ENCODE assay signal across 26 cellular contexts in genomic region chr15:64373360-64373759, GRCh38. TPM values are rescaled to one million over a fixed set of nuclear protein-coding genes. Genes with fewer than 3 reads are reported as not detected.
A peak's percentile ranks its signal among the peaks of the same experiment; 100 is the strongest.
DNase-seq lines count a peak whose midpoint lies in the region; ATAC-seq and TF ChIP-seq lines count a peak whose summit lies in the region.
"Had no signal": no experiment of that assay in that cellular context is flagged by ENCODE, and none has a peak within 500 bp of the region (broad histone marks: within the 10 kb centered on the region; RNA-seq: fewer than 3 reads in every experiment).

No MANE protein-coding gene starts in this region.

- H3K36me3 Mint-ChIP-seq in activated CD4-positive, alpha-beta T cell treated with anti-CD3 and anti-CD28 coated beads, Interleukin-2, amount 10 ng/mL, durations not matched to agents 24 days and 14 days (ENCODE audit: low read depth), result peaks cover 23% of the 10 kb centered on the region
- no peaks in the 10 kb centered on the region for H3K36me3 Mint-ChIP-seq in T-cell
- no peaks in the 10 kb centered on the region for H3K36me3 Mint-ChIP-seq in naive thymus-derived CD8-positive, alpha-beta T cell

- intact Hi-C loops in activated CD4-positive, alpha-beta T cell treated with anti-CD3 and anti-CD28 coated beads, Interleukin-2, amount 10 ng/mL, durations not matched to agents 24 days and 14 days (cut with micrococcal nuclease), result no loop called here

- peak overlapping the region; percentile 25 for H3K4me3 Mint-ChIP-seq in activated CD4-positive, alpha-beta T cell treated with anti-CD3 and anti-CD28 coated beads, Interleukin-2, amount 10 ng/mL, durations not matched to agents 24 days and 14 days
- peak overlapping the region in 2 of 3 donors; percentile 56 to 64 for H3K4me3 Mint-ChIP-seq in T-cell
- peak overlapping the region; percentile 42 to 82 (median 72) for H3K4me3 Mint-ChIP-seq in naive thymus-derived CD8-positive, alpha-beta T cell
- H3K4me3 Mint-ChIP-seq: H9, mesothelial cell of epicardium had no signal

- no peaks in the 10 kb centered on the region for H3K27me3 Mint-ChIP-seq in activated CD4-positive, alpha-beta T cell treated with anti-CD3 and anti-CD28 coated beads, Interleukin-2, amount 10 ng/mL, durations not matched to agents 24 days and 14 days
- H3K27me3 Mint-ChIP-seq in T-cell, result no peaks in the 10 kb centered on the region
- no peaks in the 10 kb centered on the region for H3K27me3 Mint-ChIP-seq in naive thymus-derived CD8-positive, alpha-beta T cell

- H3K27ac Mint-ChIP-seq in activated CD4-positive, alpha-beta T cell treated with anti-CD3 and anti-CD28 coated beads, Interleukin-2, amount 10 ng/mL, durations not matched to agents 24 days and 14 days, result peak overlapping the region; percentile 26
- peak overlapping the region in 1 of 2 donors; percentile 10 for H3K27ac Mint-ChIP-seq in T-cell
- peak overlapping the region in 6 of 10 donors; percentile 22 to 69 (median 60) for H3K27ac Mint-ChIP-seq in naive thymus-derived CD8-positive, alpha-beta T cell
- H3K27ac Mint-ChIP-seq: H9, mesothelial cell of epicardium had no signal

- TF ChIP-seq CTCF in GM06990 (IDR thresholded peaks at IDR 0.05; ENCODE audit: insufficient read depth, low read length, poor library complexity, severe bottlenecking), result no peak

- H3K36me3 ChIP-seq in GM06990 (ENCODE audit: control insufficient read depth, insufficient read depth, low read length), result peaks cover 5% of the 10 kb centered on the region
- H3K36me3 ChIP-seq: left ventricle myocardium inferior, upper lobe of left lung had no signal

- no peaks in the 10 kb centered on the region for H3K9me3 Mint-ChIP-seq in activated CD4-positive, alpha-beta T cell treated with anti-CD3 and anti-CD28 coated beads, Interleukin-2, amount 10 ng/mL, durations not matched to agents 24 days and 14 days
- no peaks in the 10 kb centered on the region for H3K9me3 Mint-ChIP-seq in T-cell
- no peaks in the 10 kb centered on the region for H3K9me3 Mint-ChIP-seq in naive thymus-derived CD8-positive, alpha-beta T cell
- H3K9me3 Mint-ChIP-seq: H9, mesothelial cell of epicardium had no signal

- H3K4me1 Mint-ChIP-seq in activated CD4-positive, alpha-beta T cell treated with anti-CD3 and anti-CD28 coated beads, Interleukin-2, amount 10 ng/mL, durations not matched to agents 24 days and 14 days, result peaks cover 3% of the 10 kb centered on the region
- peaks cover 0 to 8% (median 3%) of the 10 kb centered on the region in 3 donors for H3K4me1 Mint-ChIP-seq in T-cell
- H3K4me1 Mint-ChIP-seq in naive thymus-derived CD8-positive, alpha-beta T cell, result peaks cover 0 to 4% (median 0%) of the 10 kb centered on the region in 4 donors
- H3K4me1 Mint-ChIP-seq: H9, mesothelial cell of epicardium had no signal

- ATAC-seq in T-cell (replicated peaks in 1 of 4) (peak in 1 of 4 experiments; percentile 15), GM21390 (IDR thresholded peaks at IDR 0.05; ENCODE audit: unreplicated experiment) (no peak), HG02870 (IDR thresholded peaks at IDR 0.05; ENCODE audit: unreplicated experiment) (no peak)
- ATAC-seq in naive thymus-derived CD8-positive, alpha-beta T cell, result peak; percentile 32 to 39
- ATAC-seq: K562, PC-3, sciatic nerve had no signal

- POLR2A ChIA-PET in T-cell (lab: Charles Lee), result interaction anchor here in 1 of 2 donors (0.6 kb wide), 1 partner anchor 20 kb away, joined by 9 read pairs; no protein-coding TSS in a partner anchor
- POLR2A ChIA-PET in naive thymus-derived CD8-positive, alpha-beta T cell (lab: Charles Lee), result interaction anchor here (0.6 kb wide), 1 partner anchor 11 kb away, joined by 3 read pairs; no protein-coding TSS in a partner anchor

- no peak for DNase-seq in activated CD4-positive, alpha-beta T cell treated with anti-CD3 and anti-CD28 coated beads, Interleukin-2, amount 10 ng/mL, durations not matched to agents 24 days and 14 days
- DNase-seq in activated CD4-positive, alpha-beta T cell treated with anti-CD3 and anti-CD28 coated beads, Interleukin-2, amount 50 U/mL, for 48 hours, result no peak
- DNase-seq in GM06990 (ENCODE audit: extremely low read depth, insufficient read length) (peak; percentile 12), T-cell (no peak), GOT3 (lab: John Stamatoyannopoulos, UW) (no peak)
- DNase-seq in naive thymus-derived CD8-positive, alpha-beta T cell, result no peak
- DNase-seq: activated CD4-positive, alpha-beta T cell treated with anti-CD3 and anti-CD28 coated beads for 4 hours; activated naive CD4-positive, alpha-beta T cell treated with Interleukin-2 at 50 U/mL for 16 hours; DMS 273 treated with DMSO at 0.1 percent for 48 hours; effector CD8-positive, alpha-beta T cell; foreskin melanocyte; H9; left ventricle myocardium inferior; NCI-H1048; NCI-H1930; NCI-H226; NCI-H774; PC-3; SHP77; upper lobe of left lung had no signal

- H3K27me3 ChIP-seq in GM06990 (replicated peaks; ENCODE audit: control insufficient read depth, insufficient read depth, low read length), result no peaks in the 10 kb centered on the region
- H3K27me3 ChIP-seq: hepatocyte, upper lobe of left lung had no signal

- CTCF ChIA-PET in T-cell (lab: Charles Lee), result no interaction called here

- no peak overlapping the region for H3K4me3 ChIP-seq in GM06990 (replicated peaks; ENCODE audit: low read depth, low read length)
- H3K4me3 ChIP-seq: hepatocyte, K562, left ventricle myocardium inferior, upper lobe of left lung had no signal

RNA-seq across cellular contexts. Expression of gene PCLAF, which starts 7.9 kb away (rescaled TPM):
- total RNA-seq in activated CD4-positive, alpha-beta T cell treated with anti-CD3 and anti-CD28 coated beads, Interleukin-2, amount 10 ng/mL, durations not matched to agents 24 days and 14 days, result 67.6 and 81.9 TPM in 2 replicates
- 1 to 10 TPM in 4 of 5 donors, under 1 TPM in 1; 0.96 to 2.4 (median 1.6) TPM for total RNA-seq in T-cell
- total RNA-seq in naive thymus-derived CD8-positive, alpha-beta T cell, result 1 to 10 TPM; 1.5 TPM
- under 1 TPM in 2 of 3 donors, not detected in 1; 0.16 to 0.22 TPM for polyA plus RNA-seq in naive thymus-derived CD8-positive, alpha-beta T cell
- total RNA-seq: sciatic nerve had no signal

RNA-seq across cellular contexts. Expression of gene TRIP4, which starts 14.3 kb away (rescaled TPM):
- 21.1 and 23.9 TPM in 2 replicates for total RNA-seq in activated CD4-positive, alpha-beta T cell treated with anti-CD3 and anti-CD28 coated beads, Interleukin-2, amount 10 ng/mL, durations not matched to agents 24 days and 14 days
- 10 to 100 TPM; 17.3 to 24.5 (median 21.7) TPM for total RNA-seq in T-cell
- 10 to 100 TPM; 25.8 to 27.2 TPM for total RNA-seq in naive thymus-derived CD8-positive, alpha-beta T cell
- polyA plus RNA-seq in naive thymus-derived CD8-positive, alpha-beta T cell, result 10 to 100 TPM; 19.7 to 24.3 (median 24.2) TPM

RNA-seq across cellular contexts. Expression of gene CSNK1G1, which starts 17.4 kb away (rescaled TPM):
- total RNA-seq in activated CD4-positive, alpha-beta T cell treated with anti-CD3 and anti-CD28 coated beads, Interleukin-2, amount 10 ng/mL, durations not matched to agents 24 days and 14 days, result 28.5 and 28.6 TPM in 2 replicates
- 10 to 100 TPM; 22.3 to 25.6 (median 23.6) TPM for total RNA-seq in T-cell
- total RNA-seq in naive thymus-derived CD8-positive, alpha-beta T cell, result 10 to 100 TPM; 24.9 to 25.4 TPM
- polyA plus RNA-seq in naive thymus-derived CD8-positive, alpha-beta T cell, result 10 to 100 TPM; 14.8 to 16.6 (median 16.4) TPM

Comparison
In these comparisons a context has a peak if more than half of its experiments do, and no peak if none do; other contexts are left out.
1. ATAC-seq: peak in naive thymus-derived CD8-positive, alpha-beta T cell (2 of 2); none in GM21390 (single experiment) and HG02870 (single experiment).
2. RNA of gene PCLAF, which starts 7.9 kb away (total RNA-seq): 67.6 to 81.9 TPM in activated CD4-positive, alpha-beta T cell treated with anti-CD3 and anti-CD28 coated beads, Interleukin-2, amount 10 ng/mL, durations not matched to agents 24 days and 14 days; 0.96 to 2.4 TPM in T-cell and 1.5 TPM in naive thymus-derived CD8-positive, alpha-beta T cell; every median in the first group is over 10 times any median in the second.
3. Peak in every context shown above with its lines, with median percentiles within 50 percentile points of each other: H3K4me3 Mint-ChIP-seq.